ENCODE assay signal across 27 cellular contexts in genomic region chr2:149413487-149413886, GRCh38.
"Had no signal": no experiment of that assay in that cellular context is flagged by ENCODE, and none has a peak within 500 bp of the region (broad histone marks: within the 10 kb centered on the region; RNA-seq: fewer than 3 reads in every experiment).

No MANE protein-coding gene starts in this region.

- H3K36me3 ChIP-seq: stomach, suprapubic skin, thoracic aorta, thyroid gland, tibial artery, tibial nerve, transverse colon, upper lobe of left lung, upper lobe of right lung, uterus, vagina had no signal

- FAIRE-seq: urothelium cell line had no signal

- H3K27me3 ChIP-seq: stomach, suprapubic skin, testis, thyroid gland, tibial artery, tibial nerve, transverse colon, upper lobe of left lung, uterus, vagina had no signal

- H3K27ac ChIP-seq: stomach, suprapubic skin, testis, thoracic aorta, thyroid gland, tibial artery, tibial nerve, transverse colon, upper lobe of left lung, upper lobe of right lung, uterus, vagina had no signal

- H3K4me3 ChIP-seq: stomach, suprapubic skin, testis, thoracic aorta, thyroid gland, tibial artery, tibial nerve, transverse colon, upper lobe of left lung, upper lobe of right lung, uterus, vagina had no signal

- ATAC-seq: stimulated activated effector memory CD8-positive, alpha-beta T cell treated with anti-CD3 and anti-CD28 coated beads, Interleukin-12 subunit alpha, Interleukin-12 subunit beta, amount 100 ng/mL, for 72 hours; stimulated activated memory B cell treated with anti-CD40 and anti-IgM and Interleukin-4, amounts not matched to agents 10 μg/mL and 1 μg/mL and 100 μg/mL, for 72 hours; stimulated activated naive B cell treated with anti-CD40 and anti-IgM and Interleukin-4, amounts not matched to agents 10 μg/mL and 1 μg/mL and 100 μg/mL, for 72 hours; stimulated activated naive CD8-positive, alpha-beta T cell treated with anti-CD3 and anti-CD28 coated beads, Interleukin-15, amount 100 ng/mL, for 72 hours; stimulated activated naive CD8-positive, alpha-beta T cell treated with anti-CD3 and anti-CD28 coated beads, Interleukin-15, Interleukin-2, amounts not matched to agents 100 U/mL and 50 U/mL, for 24 hours; upper lobe of right lung had no signal

- H3K9me3 ChIP-seq: stomach, suprapubic skin, testis, thoracic aorta, thyroid gland, tibial artery, tibial nerve, transverse colon, upper lobe of left lung, upper lobe of right lung, uterus, vagina had no signal

- H3K4me1 ChIP-seq: stomach, suprapubic skin, testis, thyroid gland, tibial artery, tibial nerve, upper lobe of left lung, upper lobe of right lung, uterus, vagina had no signal

- DNase-seq: stimulated activated CD4-positive, alpha-beta T cell treated with anti-CD3 and anti-CD28 coated beads, Interleukin-2, amount 100 ng/mL, for 48 hours; stimulated activated CD4-positive, alpha-beta T cell treated with anti-CD3 and anti-CD28 coated beads, Interleukin-4, amount 100 ng/mL, for 1 hour; stimulated activated CD4-positive, alpha-beta T cell treated with anti-CD3 and anti-CD28 coated beads, Interleukin-4, amount 100 ng/mL, for 24 hours; stimulated activated CD4-positive, alpha-beta T cell treated with anti-CD3 and anti-CD28 coated beads, Interleukin-4, amount 100 ng/mL, for 4 hours; stimulated activated CD8-positive, alpha-beta memory T cell treated with anti-CD3 and anti-CD28 coated beads, Interleukin-4, amount 100 ng/mL, for 48 hours; stimulated activated naive B cell treated with anti-CD40 and anti-IgM and Interleukin-4, amounts not matched to agents 10 μg/mL and 1 μg/mL and 100 μg/mL, for 72 hours; stimulated activated naive CD4-positive, alpha-beta T cell; stimulated activated naive CD4-positive, alpha-beta T cell treated with Interleukin-2 at 50 U/mL for 16 hours; stimulated activated naive CD8-positive, alpha-beta T cell treated with anti-CD3 and anti-CD28 coated beads, Interleukin-15, amount 100 ng/mL, for 72 hours; stimulated activated naive CD8-positive, alpha-beta T cell treated with anti-CD3 and anti-CD28 coated beads, Interleukin-15, Interleukin-2, amounts not matched to agents 100 U/mL and 50 U/mL, for 24 hours; stomach; substantia nigra; testis; thyroid gland; tibial artery; transverse colon; trophoblast cell; upper lobe of left lung; upper lobe of right lung; uterus had no signal
